1 cellular context compared by ENCODE assay signal in the genomic region with DNA sequence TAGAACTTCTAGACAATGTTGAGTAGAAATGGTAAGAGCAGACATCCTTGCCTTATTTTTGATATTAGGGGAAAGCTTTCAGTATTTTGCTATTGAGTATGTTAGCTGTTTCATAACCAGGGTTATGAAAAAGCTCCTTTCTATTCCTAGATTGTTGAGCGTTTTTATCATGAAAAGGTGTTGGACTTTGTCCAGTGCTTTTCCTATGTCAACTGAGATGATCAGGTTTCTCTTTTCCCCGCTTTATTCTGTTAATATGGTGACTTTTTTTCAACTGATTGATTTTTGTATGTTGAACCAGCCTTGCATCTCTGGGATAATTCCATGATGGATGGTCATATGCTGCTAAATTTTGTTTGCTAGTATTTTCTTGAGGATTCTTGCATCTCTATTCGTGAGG.
TF ChIP-seq lines count a peak whose summit lies in the region.

No MANE protein-coding gene starts in this region.

TF ChIP-seq in GM23338, 12 proteins besides CTCF, POLR2A, EP300 and RAD21:
- TF ChIP-seq, protein P1, sequence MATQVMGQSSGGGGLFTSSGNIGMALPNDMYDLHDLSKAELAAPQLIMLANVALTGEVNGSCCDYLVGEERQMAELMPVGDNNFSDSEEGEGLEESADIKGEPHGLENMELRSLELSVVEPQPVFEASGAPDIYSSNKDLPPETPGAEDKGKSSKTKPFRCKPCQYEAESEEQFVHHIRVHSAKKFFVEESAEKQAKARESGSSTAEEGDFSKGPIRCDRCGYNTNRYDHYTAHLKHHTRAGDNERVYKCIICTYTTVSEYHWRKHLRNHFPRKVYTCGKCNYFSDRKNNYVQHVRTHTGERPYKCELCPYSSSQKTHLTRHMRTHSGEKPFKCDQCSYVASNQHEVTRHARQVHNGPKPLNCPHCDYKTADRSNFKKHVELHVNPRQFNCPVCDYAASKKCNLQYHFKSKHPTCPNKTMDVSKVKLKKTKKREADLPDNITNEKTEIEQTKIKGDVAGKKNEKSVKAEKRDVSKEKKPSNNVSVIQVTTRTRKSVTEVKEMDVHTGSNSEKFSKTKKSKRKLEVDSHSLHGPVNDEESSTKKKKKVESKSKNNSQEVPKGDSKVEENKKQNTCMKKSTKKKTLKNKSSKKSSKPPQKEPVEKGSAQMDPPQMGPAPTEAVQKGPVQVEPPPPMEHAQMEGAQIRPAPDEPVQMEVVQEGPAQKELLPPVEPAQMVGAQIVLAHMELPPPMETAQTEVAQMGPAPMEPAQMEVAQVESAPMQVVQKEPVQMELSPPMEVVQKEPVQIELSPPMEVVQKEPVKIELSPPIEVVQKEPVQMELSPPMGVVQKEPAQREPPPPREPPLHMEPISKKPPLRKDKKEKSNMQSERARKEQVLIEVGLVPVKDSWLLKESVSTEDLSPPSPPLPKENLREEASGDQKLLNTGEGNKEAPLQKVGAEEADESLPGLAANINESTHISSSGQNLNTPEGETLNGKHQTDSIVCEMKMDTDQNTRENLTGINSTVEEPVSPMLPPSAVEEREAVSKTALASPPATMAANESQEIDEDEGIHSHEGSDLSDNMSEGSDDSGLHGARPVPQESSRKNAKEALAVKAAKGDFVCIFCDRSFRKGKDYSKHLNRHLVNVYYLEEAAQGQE (IDR thresholded peaks at IDR 0.05; ENCODE audit: unreplicated experiment), result no peak
- TF ChIP-seq EZH2 (IDR thresholded peaks at IDR 0.05; ENCODE audit: low read depth, unreplicated experiment) (no peak), POLR2AphosphoS5 (IDR thresholded peaks at IDR 0.05; ENCODE audit: low read depth) (no peak), ZNF331 (CRISPR knock-in tag; IDR thresholded peaks at IDR 0.05; ENCODE audit: low read depth) (no peak), STAT1 (IDR thresholded peaks at IDR 0.05; ENCODE audit: unreplicated experiment) (no peak), JUNB (IDR thresholded peaks at IDR 0.05; ENCODE audit: unreplicated experiment) (no peak), ZNF114 (CRISPR knock-in tag; IDR thresholded peaks at IDR 0.05) (no peak), NANOG (IDR thresholded peaks at IDR 0.05; ENCODE audit: borderline replicate concordance) (no peak), EZH2phosphoT487 (IDR thresholded peaks at IDR 0.05; ENCODE audit: unreplicated experiment) (no peak), CREB1 (CRISPR knock-in tag; IDR thresholded peaks at IDR 0.05; ENCODE audit: low read depth) (no peak)
- TF ChIP-seq, protein P2, sequence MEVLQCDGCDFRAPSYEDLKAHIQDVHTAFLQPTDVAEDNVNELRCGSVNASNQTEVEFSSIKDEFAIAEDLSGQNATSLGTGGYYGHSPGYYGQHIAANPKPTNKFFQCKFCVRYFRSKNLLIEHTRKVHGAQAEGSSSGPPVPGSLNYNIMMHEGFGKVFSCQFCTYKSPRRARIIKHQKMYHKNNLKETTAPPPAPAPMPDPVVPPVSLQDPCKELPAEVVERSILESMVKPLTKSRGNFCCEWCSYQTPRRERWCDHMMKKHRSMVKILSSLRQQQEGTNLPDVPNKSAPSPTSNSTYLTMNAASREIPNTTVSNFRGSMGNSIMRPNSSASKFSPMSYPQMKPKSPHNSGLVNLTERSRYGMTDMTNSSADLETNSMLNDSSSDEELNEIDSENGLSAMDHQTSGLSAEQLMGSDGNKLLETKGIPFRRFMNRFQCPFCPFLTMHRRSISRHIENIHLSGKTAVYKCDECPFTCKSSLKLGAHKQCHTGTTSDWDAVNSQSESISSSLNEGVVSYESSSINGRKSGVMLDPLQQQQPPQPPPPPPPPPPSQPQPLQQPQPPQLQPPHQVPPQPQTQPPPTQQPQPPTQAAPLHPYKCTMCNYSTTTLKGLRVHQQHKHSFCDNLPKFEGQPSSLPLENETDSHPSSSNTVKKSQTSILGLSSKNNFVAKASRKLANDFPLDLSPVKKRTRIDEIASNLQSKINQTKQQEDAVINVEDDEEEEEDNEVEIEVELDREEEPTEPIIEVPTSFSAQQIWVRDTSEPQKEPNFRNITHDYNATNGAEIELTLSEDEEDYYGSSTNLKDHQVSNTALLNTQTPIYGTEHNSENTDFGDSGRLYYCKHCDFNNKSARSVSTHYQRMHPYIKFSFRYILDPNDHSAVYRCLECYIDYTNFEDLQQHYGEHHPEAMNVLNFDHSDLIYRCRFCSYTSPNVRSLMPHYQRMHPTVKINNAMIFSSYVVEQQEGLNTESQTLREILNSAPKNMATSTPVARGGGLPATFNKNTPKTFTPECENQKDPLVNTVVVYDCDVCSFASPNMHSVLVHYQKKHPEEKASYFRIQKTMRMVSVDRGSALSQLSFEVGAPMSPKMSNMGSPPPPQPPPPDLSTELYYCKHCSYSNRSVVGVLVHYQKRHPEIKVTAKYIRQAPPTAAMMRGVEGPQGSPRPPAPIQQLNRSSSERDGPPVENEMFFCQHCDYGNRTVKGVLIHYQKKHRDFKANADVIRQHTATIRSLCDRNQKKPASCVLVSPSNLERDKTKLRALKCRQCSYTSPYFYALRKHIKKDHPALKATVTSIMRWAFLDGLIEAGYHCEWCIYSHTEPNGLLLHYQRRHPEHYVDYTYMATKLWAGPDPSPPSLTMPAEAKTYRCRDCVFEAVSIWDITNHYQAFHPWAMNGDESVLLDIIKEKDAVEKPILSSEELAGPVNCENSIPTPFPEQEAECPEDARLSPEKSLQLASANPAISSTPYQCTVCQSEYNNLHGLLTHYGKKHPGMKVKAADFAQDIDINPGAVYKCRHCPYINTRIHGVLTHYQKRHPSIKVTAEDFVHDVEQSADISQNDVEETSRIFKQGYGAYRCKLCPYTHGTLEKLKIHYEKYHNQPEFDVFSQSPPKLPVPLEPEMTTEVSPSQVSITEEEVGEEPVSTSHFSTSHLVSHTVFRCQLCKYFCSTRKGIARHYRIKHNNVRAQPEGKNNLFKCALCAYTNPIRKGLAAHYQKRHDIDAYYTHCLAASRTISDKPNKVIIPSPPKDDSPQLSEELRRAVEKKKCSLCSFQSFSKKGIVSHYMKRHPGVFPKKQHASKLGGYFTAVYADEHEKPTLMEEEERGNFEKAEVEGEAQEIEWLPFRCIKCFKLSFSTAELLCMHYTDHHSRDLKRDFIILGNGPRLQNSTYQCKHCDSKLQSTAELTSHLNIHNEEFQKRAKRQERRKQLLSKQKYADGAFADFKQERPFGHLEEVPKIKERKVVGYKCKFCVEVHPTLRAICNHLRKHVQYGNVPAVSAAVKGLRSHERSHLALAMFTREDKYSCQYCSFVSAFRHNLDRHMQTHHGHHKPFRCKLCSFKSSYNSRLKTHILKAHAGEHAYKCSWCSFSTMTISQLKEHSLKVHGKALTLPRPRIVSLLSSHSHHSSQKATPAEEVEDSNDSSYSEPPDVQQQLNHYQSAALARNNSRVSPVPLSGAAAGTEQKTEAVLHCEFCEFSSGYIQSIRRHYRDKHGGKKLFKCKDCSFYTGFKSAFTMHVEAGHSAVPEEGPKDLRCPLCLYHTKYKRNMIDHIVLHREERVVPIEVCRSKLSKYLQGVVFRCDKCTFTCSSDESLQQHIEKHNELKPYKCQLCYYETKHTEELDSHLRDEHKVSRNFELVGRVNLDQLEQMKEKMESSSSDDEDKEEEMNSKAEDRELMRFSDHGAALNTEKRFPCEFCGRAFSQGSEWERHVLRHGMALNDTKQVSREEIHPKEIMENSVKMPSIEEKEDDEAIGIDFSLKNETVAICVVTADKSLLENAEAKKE (CRISPR knock-in tag; IDR thresholded peaks at IDR 0.05), result no peak
TF ChIP-seq in GM23338: peak in this region for 0.
